In genomic region chr11:69066122-69067112, GRCh38 we compare ENCODE assay signal across 27 cellular contexts. TPM values are rescaled to one million over a fixed set of nuclear protein-coding genes. Genes with fewer than 3 reads are reported as not detected.
DNase-seq lines count a peak whose midpoint lies in the region; ATAC-seq and TF ChIP-seq lines count a peak whose summit lies in the region.
"Had no signal": no experiment of that assay in that cellular context is flagged by ENCODE, and none has a peak within 500 bp of the region (broad histone marks: within the 10 kb centered on the region; RNA-seq: fewer than 3 reads in every experiment).

No MANE protein-coding gene starts in this region.

- POLR2A ChIA-PET in WTC11 (lab: Charles Lee) = no interaction called here

- no peak overlapping the region for H3K4me3 ChIP-seq in brain microvascular endothelial cell (ENCODE audit: low read depth, low read length)
- H3K4me3 ChIP-seq: GM12878, MG63, smooth muscle cell, uterus had no signal

- no peaks in the 10 kb centered on the region for H3K27me3 ChIP-seq in brain microvascular endothelial cell (replicated peaks)
- H3K27me3 ChIP-seq: MG63, uterus had no signal

- CTCF ChIA-PET in WTC11 (lab: Charles Lee) = no interaction called here

- H3K4me1 Mint-ChIP-seq in CD14-positive monocyte = no peaks in the 10 kb centered on the region
- no peaks in the 10 kb centered on the region for H3K4me1 Mint-ChIP-seq in WTC11
- H3K4me1 Mint-ChIP-seq: activated CD4-positive, alpha-beta T cell treated with anti-CD3 and anti-CD28 coated beads for 36 hours had no signal

- no peaks in the 10 kb centered on the region for H3K27me3 Mint-ChIP-seq in CD14-positive monocyte (ENCODE audit: low read depth in 3 of 3)
- no peaks in the 10 kb centered on the region; the same call in 1 of the 2 replicates for H3K27me3 Mint-ChIP-seq in WTC11 (ENCODE audit: low read depth)
- H3K27me3 Mint-ChIP-seq: activated CD4-positive, alpha-beta T cell treated with anti-CD3 and anti-CD28 coated beads for 36 hours; activated CD8-positive, alpha-beta T cell treated with anti-CD3 and anti-CD28 coated beads for 36 hours; CD8-positive, alpha-beta memory T cell; naive thymus-derived CD4-positive, alpha-beta T cell had no signal

- intact Hi-C loops in CD14-positive monocyte (cut with micrococcal nuclease) (no loop called here), left ventricle myocardium superior (cut with micrococcal nuclease) (no loop called here), sciatic nerve (cut with DNase I) (no loop called here)

- no peaks in the 10 kb centered on the region for H3K36me3 ChIP-seq in brain microvascular endothelial cell (replicated peaks)
- H3K36me3 ChIP-seq: MG63, uterus had no signal

- H3K4me3 Mint-ChIP-seq in CD14-positive monocyte (no peak overlapping the region), WTC11 (no peak overlapping the region)
- H3K4me3 Mint-ChIP-seq: activated CD4-positive, alpha-beta T cell treated with anti-CD3 and anti-CD28 coated beads for 36 hours; activated CD8-positive, alpha-beta T cell treated with anti-CD3 and anti-CD28 coated beads for 36 hours; activated naive CD4-positive, alpha-beta T cell treated with anti-CD3 and anti-CD28 coated beads for 36 hours; activated T-helper 1 cell treated with anti-CD3 and anti-CD28 coated beads, Interleukin-12 subunit alpha, Interleukin-12 subunit beta, Interleukin-2, Interleukin-4 antibody, amounts not matched to agents 30 ng/mL and 10 ng/mL and 1 ng/mL, durations not matched to agents 14 hours and 24 hours and 36 hours; CD8-positive, alpha-beta memory T cell; naive thymus-derived CD4-positive, alpha-beta T cell had no signal

- in situ Hi-C loops in brain microvascular endothelial cell (cut with HindIII; ENCODE audit: low pct_ligation_motif_present, low sequenced_read_pairs) = no loop called here

- ATAC-seq in WTC11 = peak; percentile 30; the same call in 1 of the 2 replicates
- ATAC-seq in left ventricle myocardium superior = peak; percentile 44
- ATAC-seq in sciatic nerve = peak; percentile 15
- ATAC-seq in HG03095 (IDR thresholded peaks at IDR 0.05; ENCODE audit: unreplicated experiment) = no peak
- no peak for ATAC-seq in HG02610 (IDR thresholded peaks at IDR 0.05; ENCODE audit: unreplicated experiment)
- ATAC-seq: activated CD4-positive, alpha-beta T cell treated with anti-CD3 and anti-CD28 coated beads for 36 hours; activated CD8-positive, alpha-beta T cell treated with anti-CD3 and anti-CD28 coated beads for 36 hours; GM12878; naive thymus-derived CD4-positive, alpha-beta T cell; PC-3; stimulated activated naive CD8-positive, alpha-beta T cell treated with anti-CD3 and anti-CD28 coated beads, Interleukin-15, Interleukin-2, amounts not matched to agents 100 U/mL and 50 U/mL, for 24 hours had no signal

- H3K27ac Mint-ChIP-seq in CD14-positive monocyte = peak overlapping the region in 6 of 7 donors; percentile 4 to 80 (median 57)
- H3K27ac Mint-ChIP-seq in WTC11 = no peak overlapping the region
- H3K27ac Mint-ChIP-seq: activated CD4-positive, alpha-beta T cell treated with anti-CD3 and anti-CD28 coated beads for 36 hours; activated CD8-positive, alpha-beta T cell treated with anti-CD3 and anti-CD28 coated beads for 36 hours; activated naive CD4-positive, alpha-beta T cell treated with anti-CD3 and anti-CD28 coated beads for 36 hours; activated T-helper 1 cell treated with anti-CD3 and anti-CD28 coated beads, Interleukin-12 subunit alpha, Interleukin-12 subunit beta, Interleukin-2, Interleukin-4 antibody, amounts not matched to agents 30 ng/mL and 10 ng/mL and 1 ng/mL, durations not matched to agents 14 hours and 24 hours and 36 hours; CD8-positive, alpha-beta memory T cell; naive thymus-derived CD4-positive, alpha-beta T cell had no signal

- DNase-seq in CD14-positive monocyte (ENCODE audit: low spot score) (no peak), WTC11 (ENCODE audit: low spot score) (no peak), left ventricle myocardium superior (no peak), sciatic nerve (ENCODE audit: low spot score) (no peak), brain microvascular endothelial cell (no peak), NCI-H524 treated with DMSO at 0.1 percent for 48 hours (lab: John Stamatoyannopoulos, UW) (no peak)
- DNase-seq: activated CD4-positive, alpha-beta T cell treated with anti-CD3 and anti-CD28 coated beads for 36 hours; activated CD8-positive, alpha-beta memory T cell treated with anti-CD3 and anti-CD28 coated beads, Interleukin-2, amount 50 U/mL, for 48 hours; activated CD8-positive, alpha-beta T cell treated with anti-CD3 and anti-CD28 coated beads for 36 hours; activated naive CD4-positive, alpha-beta T cell treated with anti-CD3 and anti-CD28 coated beads for 36 hours; CD8-positive, alpha-beta memory T cell; KBM-7; MG63; naive thymus-derived CD4-positive, alpha-beta T cell; NCI-H1105 treated with DMSO at 0.1 percent for 48 hours; NCI-H2029; PC-3; SHP77 treated with DMSO at 0.1 percent for 48 hours; stimulated activated naive CD8-positive, alpha-beta T cell treated with anti-CD3 and anti-CD28 coated beads, Interleukin-15, Interleukin-2, amounts not matched to agents 100 U/mL and 50 U/mL, for 24 hours; uterus had no signal

- H3K9me3 Mint-ChIP-seq in CD14-positive monocyte (no peaks in the 10 kb centered on the region), WTC11 (no peaks in the 10 kb centered on the region)
- H3K9me3 Mint-ChIP-seq: activated CD8-positive, alpha-beta T cell treated with anti-CD3 and anti-CD28 coated beads for 36 hours; activated naive CD4-positive, alpha-beta T cell treated with anti-CD3 and anti-CD28 coated beads for 36 hours; activated T-helper 1 cell treated with anti-CD3 and anti-CD28 coated beads, Interleukin-12 subunit alpha, Interleukin-12 subunit beta, Interleukin-2, Interleukin-4 antibody, amounts not matched to agents 30 ng/mL and 10 ng/mL and 1 ng/mL, durations not matched to agents 14 hours and 24 hours and 36 hours; CD8-positive, alpha-beta memory T cell; naive thymus-derived CD4-positive, alpha-beta T cell had no signal

- TF ChIP-seq CTCF in CD14-positive monocyte (IDR thresholded peaks at IDR 0.05) (no peak), WTC11 (IDR thresholded peaks at IDR 0.05) (no peak), brain microvascular endothelial cell (IDR thresholded peaks at IDR 0.05; ENCODE audit: low read depth, low read length, missing control alignments) (no peak)

- H3K27ac ChIP-seq in brain microvascular endothelial cell = no peak overlapping the region

- H3K36me3 Mint-ChIP-seq in CD14-positive monocyte (peaks cover 48 to 58% of the 10 kb centered on the region in 2 donors), WTC11 (peaks cover 8% of the 10 kb centered on the region)

TF ChIP-seq in WTC11, 78 proteins besides CTCF, POLR2A, EP300 and RAD21:
- no peak for TF ChIP-seq ZNF317 (CRISPR knock-in tag; IDR thresholded peaks at IDR 0.05; ENCODE audit: borderline replicate concordance, low read depth)
- TF ChIP-seq TEAD4 (CRISPR knock-in tag; IDR thresholded peaks at IDR 0.05) = no peak
- TF ChIP-seq, protein P1, sequence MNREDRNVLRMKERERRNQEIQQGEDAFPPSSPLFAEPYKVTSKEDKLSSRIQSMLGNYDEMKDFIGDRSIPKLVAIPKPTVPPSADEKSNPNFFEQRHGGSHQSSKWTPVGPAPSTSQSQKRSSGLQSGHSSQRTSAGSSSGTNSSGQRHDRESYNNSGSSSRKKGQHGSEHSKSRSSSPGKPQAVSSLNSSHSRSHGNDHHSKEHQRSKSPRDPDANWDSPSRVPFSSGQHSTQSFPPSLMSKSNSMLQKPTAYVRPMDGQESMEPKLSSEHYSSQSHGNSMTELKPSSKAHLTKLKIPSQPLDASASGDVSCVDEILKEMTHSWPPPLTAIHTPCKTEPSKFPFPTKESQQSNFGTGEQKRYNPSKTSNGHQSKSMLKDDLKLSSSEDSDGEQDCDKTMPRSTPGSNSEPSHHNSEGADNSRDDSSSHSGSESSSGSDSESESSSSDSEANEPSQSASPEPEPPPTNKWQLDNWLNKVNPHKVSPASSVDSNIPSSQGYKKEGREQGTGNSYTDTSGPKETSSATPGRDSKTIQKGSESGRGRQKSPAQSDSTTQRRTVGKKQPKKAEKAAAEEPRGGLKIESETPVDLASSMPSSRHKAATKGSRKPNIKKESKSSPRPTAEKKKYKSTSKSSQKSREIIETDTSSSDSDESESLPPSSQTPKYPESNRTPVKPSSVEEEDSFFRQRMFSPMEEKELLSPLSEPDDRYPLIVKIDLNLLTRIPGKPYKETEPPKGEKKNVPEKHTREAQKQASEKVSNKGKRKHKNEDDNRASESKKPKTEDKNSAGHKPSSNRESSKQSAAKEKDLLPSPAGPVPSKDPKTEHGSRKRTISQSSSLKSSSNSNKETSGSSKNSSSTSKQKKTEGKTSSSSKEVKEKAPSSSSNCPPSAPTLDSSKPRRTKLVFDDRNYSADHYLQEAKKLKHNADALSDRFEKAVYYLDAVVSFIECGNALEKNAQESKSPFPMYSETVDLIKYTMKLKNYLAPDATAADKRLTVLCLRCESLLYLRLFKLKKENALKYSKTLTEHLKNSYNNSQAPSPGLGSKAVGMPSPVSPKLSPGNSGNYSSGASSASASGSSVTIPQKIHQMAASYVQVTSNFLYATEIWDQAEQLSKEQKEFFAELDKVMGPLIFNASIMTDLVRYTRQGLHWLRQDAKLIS (CRISPR knock-in tag; IDR thresholded peaks at IDR 0.05; ENCODE audit: borderline replicate concordance) = no peak
- TF ChIP-seq, protein P2, sequence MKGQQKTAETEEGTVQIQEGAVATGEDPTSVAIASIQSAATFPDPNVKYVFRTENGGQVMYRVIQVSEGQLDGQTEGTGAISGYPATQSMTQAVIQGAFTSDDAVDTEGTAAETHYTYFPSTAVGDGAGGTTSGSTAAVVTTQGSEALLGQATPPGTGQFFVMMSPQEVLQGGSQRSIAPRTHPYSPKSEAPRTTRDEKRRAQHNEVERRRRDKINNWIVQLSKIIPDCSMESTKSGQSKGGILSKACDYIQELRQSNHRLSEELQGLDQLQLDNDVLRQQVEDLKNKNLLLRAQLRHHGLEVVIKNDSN (CRISPR knock-in tag; IDR thresholded peaks at IDR 0.05) = no peak
- no peak for TF ChIP-seq CREM (CRISPR knock-in tag; IDR thresholded peaks at IDR 0.05)
- TF ChIP-seq MXD4 (CRISPR knock-in tag; IDR thresholded peaks at IDR 0.05; ENCODE audit: borderline replicate concordance) = no peak

RNA-seq across cellular contexts. Expression of gene TPCN2, which starts 17.7 kb away (rescaled TPM):
- polyA plus RNA-seq in CD14-positive monocyte = 10 to 100 TPM; 29.3 to 31.5 TPM
- total RNA-seq in WTC11 (2021) (20.2 to 24.6 TPM (median 22.0 TPM) in 3 replicates), left ventricle myocardium superior (7.9 TPM), sciatic nerve (36.2 TPM)

RNA-seq across cellular contexts. Expression of gene MRGPRF, which starts 53.4 kb away (rescaled TPM):
- polyA plus RNA-seq in CD14-positive monocyte = under 1 TPM in 1 of 2 donors, not detected in 1; 0.22 TPM
- total RNA-seq in WTC11 (2021) (3.8 to 6.5 TPM (median 5.5 TPM) in 3 replicates), left ventricle myocardium superior (5.5 TPM), sciatic nerve (39.5 TPM)
- total RNA-seq: activated CD4-positive, alpha-beta T cell treated with anti-CD3 and anti-CD28 coated beads for 36 hours; activated CD8-positive, alpha-beta T cell treated with anti-CD3 and anti-CD28 coated beads for 36 hours; activated naive CD4-positive, alpha-beta T cell treated with anti-CD3 and anti-CD28 coated beads for 36 hours; activated T-helper 1 cell treated with anti-CD3 and anti-CD28 coated beads, Interleukin-12 subunit alpha, Interleukin-12 subunit beta, Interleukin-2, Interleukin-4 antibody, amounts not matched to agents 30 ng/mL and 10 ng/mL and 1 ng/mL, durations not matched to agents 14 hours and 24 hours and 36 hours; CD8-positive, alpha-beta memory T cell; endothelial cell of umbilical vein; GM12878; naive thymus-derived CD4-positive, alpha-beta T cell; PC-3; T-helper 2 cell treated with Interferon-gamma antibody and Interleukin-4, amounts not matched to agents 100 ng/mL and 5 ng/mL, for 36 hours had no signal
- polyA plus RNA-seq: CD8-positive, alpha-beta memory T cell; endothelial cell of umbilical vein; GM12878; naive thymus-derived CD4-positive, alpha-beta T cell had no signal

Comparison
In these comparisons a context has a peak if more than half of its experiments do, and no peak if none do; other contexts are left out.
1. ATAC-seq: peak in WTC11 (single experiment), left ventricle myocardium superior (single experiment) and sciatic nerve (single experiment); none in HG03095 (single experiment) and HG02610 (single experiment).